In genomic region chr4:176261481-176261880, GRCh38 we compare ENCODE assay signal across 25 cellular contexts. TPM values are rescaled to one million over a fixed set of nuclear protein-coding genes. Genes with fewer than 3 reads are reported as not detected.
"Had no signal": no experiment of that assay in that cellular context is flagged by ENCODE, and none has a peak within 500 bp of the region (broad histone marks: within the 10 kb centered on the region; RNA-seq: fewer than 3 reads in every experiment).

No MANE protein-coding gene starts in this region.

- H3K4me3 Mint-ChIP-seq: activated CD4-positive, alpha-beta memory T cell treated with anti-CD3 and anti-CD28 coated beads for 36 hours; activated CD8-positive, alpha-beta memory T cell treated with anti-CD3 and anti-CD28 coated beads, Interleukin-2, amount 10 ng/mL, durations not matched to agents 7 days and 5 days; activated naive CD8-positive, alpha-beta T cell treated with anti-CD3 and anti-CD28 coated beads, Interleukin-2, amount 10 ng/mL, durations not matched to agents 7 days and 5 days; activated T-helper 17 cell treated with anti-CD3 and anti-CD28 coated beads, Interleukin-2, amount 50 U/mL, for 72 hours; stimulated activated naive CD8-positive, alpha-beta T cell treated with anti-CD3 and anti-CD28 coated beads, Interleukin-15, Interleukin-2, amounts not matched to agents 100 ng/mL and 50 ng/mL, for 24 hours had no signal

- H3K27ac Mint-ChIP-seq: activated CD4-positive, alpha-beta memory T cell treated with anti-CD3 and anti-CD28 coated beads for 36 hours; activated CD8-positive, alpha-beta memory T cell treated with anti-CD3 and anti-CD28 coated beads, Interleukin-2, amount 10 ng/mL, durations not matched to agents 7 days and 5 days; activated naive CD8-positive, alpha-beta T cell treated with anti-CD3 and anti-CD28 coated beads, Interleukin-2, amount 10 ng/mL, durations not matched to agents 7 days and 5 days; activated T-helper 17 cell treated with anti-CD3 and anti-CD28 coated beads, Interleukin-2, amount 50 U/mL, for 72 hours; stimulated activated naive CD8-positive, alpha-beta T cell treated with anti-CD3 and anti-CD28 coated beads, Interleukin-15, Interleukin-2, amounts not matched to agents 100 ng/mL and 50 ng/mL, for 24 hours had no signal

- H3K27me3 Mint-ChIP-seq: activated CD4-positive, alpha-beta memory T cell treated with anti-CD3 and anti-CD28 coated beads for 36 hours; activated naive CD8-positive, alpha-beta T cell treated with anti-CD3 and anti-CD28 coated beads, Interleukin-2, amount 10 ng/mL, durations not matched to agents 7 days and 5 days had no signal

- H3K27me3 ChIP-seq: brain microvascular endothelial cell, foreskin keratinocyte, left lung, right atrium auricular region, suprapubic skin, vagina had no signal

- H3K27ac ChIP-seq: brain microvascular endothelial cell, foreskin keratinocyte, left lung, right atrium auricular region, suprapubic skin, vagina, WERI-Rb-1 had no signal

- H3K36me3 ChIP-seq: brain microvascular endothelial cell, left lung, right atrium auricular region, suprapubic skin, vagina, WERI-Rb-1 had no signal

- H3K9me3 Mint-ChIP-seq: activated CD4-positive, alpha-beta memory T cell treated with anti-CD3 and anti-CD28 coated beads for 36 hours; activated naive CD8-positive, alpha-beta T cell treated with anti-CD3 and anti-CD28 coated beads, Interleukin-2, amount 10 ng/mL, durations not matched to agents 7 days and 5 days; activated T-helper 17 cell treated with anti-CD3 and anti-CD28 coated beads, Interleukin-2, amount 50 U/mL, for 72 hours; stimulated activated naive CD8-positive, alpha-beta T cell treated with anti-CD3 and anti-CD28 coated beads, Interleukin-15, Interleukin-2, amounts not matched to agents 100 ng/mL and 50 ng/mL, for 24 hours had no signal

- H3K4me3 ChIP-seq: left lung, right atrium auricular region, suprapubic skin, vagina had no signal

- H3K36me3 Mint-ChIP-seq: activated CD4-positive, alpha-beta memory T cell treated with anti-CD3 and anti-CD28 coated beads for 36 hours; activated CD8-positive, alpha-beta memory T cell treated with anti-CD3 and anti-CD28 coated beads, Interleukin-2, amount 10 ng/mL, durations not matched to agents 7 days and 5 days; activated naive CD8-positive, alpha-beta T cell treated with anti-CD3 and anti-CD28 coated beads, Interleukin-2, amount 10 ng/mL, durations not matched to agents 7 days and 5 days had no signal

- FAIRE-seq: colon, small intestine had no signal

- DNase-seq: activated CD4-positive, alpha-beta memory T cell treated with anti-CD3 and anti-CD28 coated beads for 36 hours; activated CD8-positive, alpha-beta memory T cell treated with anti-CD3 and anti-CD28 coated beads, Interleukin-2, amount 10 ng/mL, durations not matched to agents 7 days and 5 days; activated naive CD4-positive, alpha-beta T cell; activated naive CD8-positive, alpha-beta T cell treated with anti-CD3 and anti-CD28 coated beads, Interleukin-2, amount 10 ng/mL, durations not matched to agents 7 days and 5 days; brain microvascular endothelial cell; central memory CD4-positive, alpha-beta T cell; foreskin keratinocyte; head of caudate nucleus; left lung; occipital lobe; small intestine; stimulated activated CD4-positive, alpha-beta T cell treated with anti-CD3 and anti-CD28 coated beads, Interleukin-15, amount 100 ng/mL, for 24 hours; stimulated activated CD4-positive, alpha-beta T cell treated with anti-CD3 and anti-CD28 coated beads, Interleukin-2, amount 100 ng/mL, for 48 hours; SW 1271; T-helper 2 cell; WERI-Rb-1 had no signal

- H3K9me3 ChIP-seq: left lung, right atrium auricular region, suprapubic skin, vagina had no signal

- H3K4me1 ChIP-seq: left lung, right atrium auricular region, suprapubic skin, vagina had no signal

- H3K4me1 Mint-ChIP-seq: activated CD8-positive, alpha-beta memory T cell treated with anti-CD3 and anti-CD28 coated beads, Interleukin-2, amount 10 ng/mL, durations not matched to agents 7 days and 5 days; activated naive CD8-positive, alpha-beta T cell treated with anti-CD3 and anti-CD28 coated beads, Interleukin-2, amount 10 ng/mL, durations not matched to agents 7 days and 5 days; activated T-helper 17 cell treated with anti-CD3 and anti-CD28 coated beads, Interleukin-2, amount 50 U/mL, for 72 hours had no signal

RNA-seq across cellular contexts. Expression of gene ASB5, which starts 7.5 kb away (rescaled TPM):
- total RNA-seq: activated CD4-positive, alpha-beta memory T cell treated with anti-CD3 and anti-CD28 coated beads for 36 hours; activated CD8-positive, alpha-beta memory T cell treated with anti-CD3 and anti-CD28 coated beads, Interleukin-2, amount 10 ng/mL, durations not matched to agents 7 days and 5 days; activated naive CD8-positive, alpha-beta T cell treated with anti-CD3 and anti-CD28 coated beads, Interleukin-2, amount 10 ng/mL, durations not matched to agents 7 days and 5 days; activated T-helper 17 cell treated with anti-CD3 and anti-CD28 coated beads, Interleukin-2, amount 50 U/mL, for 72 hours; epithelial cell of proximal tubule; foreskin keratinocyte; kidney epithelial cell; left lung; lung microvascular endothelial cell; suprapubic skin had no signal
